Comparison of ENCODE assay signal across 26 cellular contexts in the genomic region with DNA sequence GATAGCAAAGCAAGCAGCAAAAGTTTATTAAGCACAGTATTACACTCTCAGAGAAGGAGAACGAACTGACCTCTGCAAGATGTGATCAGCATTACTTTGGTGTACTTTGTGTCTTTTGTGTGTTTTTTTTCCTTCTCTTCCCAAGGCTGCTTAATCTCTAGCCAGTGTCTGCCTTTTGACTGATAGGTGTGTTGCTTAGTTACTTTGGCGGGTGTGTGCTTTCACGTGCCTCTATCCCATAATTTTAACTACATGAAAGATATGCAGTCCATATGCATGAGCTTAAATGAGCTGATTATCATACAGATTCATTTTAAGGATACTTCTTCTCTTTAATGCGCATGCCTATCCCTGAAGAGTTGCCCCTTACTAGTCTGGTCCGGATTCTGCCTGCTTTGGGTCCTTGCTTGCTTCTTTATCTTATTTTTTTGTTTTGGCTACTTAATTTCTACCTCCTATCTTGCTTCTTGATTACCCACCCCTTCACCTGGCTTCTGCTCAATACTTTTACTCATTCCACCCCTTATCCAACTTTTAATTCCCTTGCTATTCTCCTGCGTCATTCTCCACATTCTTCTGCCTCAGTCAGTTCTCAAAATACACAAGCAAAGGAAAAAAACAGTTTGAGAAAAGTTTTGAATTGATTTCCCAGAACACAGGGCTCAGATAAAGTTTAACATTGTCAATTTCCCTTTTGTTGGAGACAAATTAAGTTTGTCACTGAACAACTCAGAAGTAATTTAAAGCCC.
"Had no signal": no experiment of that assay in that cellular context is flagged by ENCODE, and none has a peak within 500 bp of the region (broad histone marks: within the 10 kb centered on the region; RNA-seq: fewer than 3 reads in every experiment).

No MANE protein-coding gene starts in this region.

- ATAC-seq: natural killer cell; right lobe of liver; stimulated activated memory B cell treated with anti-CD40 and anti-IgM and Interleukin-4, amounts not matched to agents 10 μg/mL and 1 μg/mL and 100 μg/mL, for 72 hours; stimulated activated naive CD8-positive, alpha-beta T cell treated with anti-CD3 and anti-CD28 coated beads, Interleukin-15, amount 100 ng/mL, for 72 hours had no signal

- DNase-seq: islet precursor cell; left ventricle myocardium inferior; mesendoderm; naive B cell; natural killer cell; nephron progenitor cell; occipital lobe; retina; right lobe of liver; stimulated activated CD4-positive, alpha-beta T cell treated with anti-CD3 and anti-CD28 coated beads, Interleukin-1b, Interleukin-23, amount 100 ng/mL, for 48 hours; stimulated activated CD4-positive, alpha-beta T cell treated with anti-CD3 and anti-CD28 coated beads, Interleukin-2, amount 100 ng/mL, for 48 hours; stimulated activated CD4-positive, alpha-beta T cell treated with anti-CD3 and anti-CD28 coated beads, Interleukin-4, amount 100 ng/mL, for 4 hours; stimulated activated CD8-positive, alpha-beta memory T cell treated with anti-CD3 and anti-CD28 coated beads, Interleukin-4, amount 100 ng/mL, for 48 hours; stimulated activated naive CD4-positive, alpha-beta T cell treated with Interleukin-2 at 50 U/mL for 16 hours; stimulated activated naive CD8-positive, alpha-beta T cell treated with anti-CD3 and anti-CD28 coated beads, Interleukin-15, amount 100 ng/mL, for 72 hours; substantia nigra; thyroid gland; transverse colon; upper lobe of left lung had no signal

- H3K9me3 Mint-ChIP-seq: stimulated activated memory B cell treated with anti-CD40 and anti-IgM and Interleukin-4, amounts not matched to agents 10 μg/mL and 1 μg/mL and 100 μg/mL, for 72 hours; stimulated activated naive CD8-positive, alpha-beta T cell treated with anti-CD3 and anti-CD28 coated beads, Interleukin-15, amount 100 ng/mL, for 72 hours had no signal

- H3K4me3 ChIP-seq: hepatocyte, left ventricle myocardium inferior, lung, neural progenitor cell, right lobe of liver, smooth muscle cell, thyroid gland, transverse colon, upper lobe of left lung, vagina had no signal

- H3K27ac Mint-ChIP-seq: mesothelial cell of epicardium; naive B cell; natural killer cell; nephron progenitor cell; neural progenitor cell; stimulated activated memory B cell treated with anti-CD40 and anti-IgM and Interleukin-4, amounts not matched to agents 10 μg/mL and 1 μg/mL and 100 μg/mL, for 72 hours; stimulated activated naive CD8-positive, alpha-beta T cell treated with anti-CD3 and anti-CD28 coated beads, Interleukin-15, amount 100 ng/mL, for 72 hours had no signal

- H3K36me3 Mint-ChIP-seq: mesothelial cell of epicardium; naive B cell; natural killer cell; neural progenitor cell; stimulated activated memory B cell treated with anti-CD40 and anti-IgM and Interleukin-4, amounts not matched to agents 10 μg/mL and 1 μg/mL and 100 μg/mL, for 72 hours had no signal

- H3K4me1 Mint-ChIP-seq: mesothelial cell of epicardium; naive B cell; natural killer cell; nephron progenitor cell; stimulated activated memory B cell treated with anti-CD40 and anti-IgM and Interleukin-4, amounts not matched to agents 10 μg/mL and 1 μg/mL and 100 μg/mL, for 72 hours; stimulated activated naive CD8-positive, alpha-beta T cell treated with anti-CD3 and anti-CD28 coated beads, Interleukin-15, amount 100 ng/mL, for 72 hours had no signal

- H3K4me3 Mint-ChIP-seq: mesothelial cell of epicardium; naive B cell; natural killer cell; nephron progenitor cell; neural progenitor cell; stimulated activated memory B cell treated with anti-CD40 and anti-IgM and Interleukin-4, amounts not matched to agents 10 μg/mL and 1 μg/mL and 100 μg/mL, for 72 hours; stimulated activated naive CD8-positive, alpha-beta T cell treated with anti-CD3 and anti-CD28 coated beads, Interleukin-15, amount 100 ng/mL, for 72 hours had no signal

- H3K27me3 Mint-ChIP-seq: naive B cell; stimulated activated memory B cell treated with anti-CD40 and anti-IgM and Interleukin-4, amounts not matched to agents 10 μg/mL and 1 μg/mL and 100 μg/mL, for 72 hours had no signal
